Comparison of ENCODE assay signal across 13 cellular contexts in the genomic region with DNA sequence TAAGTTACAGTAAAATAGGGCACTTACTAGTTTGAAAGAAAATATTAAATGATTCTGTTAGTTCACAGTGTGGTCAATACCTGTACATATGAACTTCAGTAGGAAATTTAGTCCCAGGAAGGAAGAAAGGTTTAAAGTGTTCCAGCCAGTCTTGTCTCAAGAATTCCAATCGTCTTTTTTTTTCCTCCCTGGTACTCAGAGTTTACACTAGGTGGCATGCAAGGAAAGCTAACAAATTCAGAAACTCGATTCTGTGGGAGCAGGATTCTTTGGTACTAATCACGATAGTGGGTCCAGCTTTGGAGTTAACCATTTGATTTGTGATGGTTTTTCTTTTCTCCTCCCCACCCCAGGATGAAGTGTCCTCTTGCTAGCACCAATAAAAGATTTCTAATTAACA. TPM values are rescaled to one million over a fixed set of nuclear protein-coding genes. Genes with fewer than 3 reads are reported as not detected.
DNase-seq lines count a peak whose midpoint lies in the region; ATAC-seq and TF ChIP-seq lines count a peak whose summit lies in the region.
"Had no signal": no experiment of that assay in that cellular context is flagged by ENCODE, and none has a peak within 500 bp of the region (broad histone marks: within the 10 kb centered on the region; RNA-seq: fewer than 3 reads in every experiment).

No MANE protein-coding gene starts in this region.

- in situ Hi-C loops in GM23248 (cut with MboI), result no loop called here

- H3K4me2 ChIP-seq in GM23248 (ENCODE audit: unreplicated experiment) (no peak overlapping the region), hepatocyte (no peak overlapping the region)

- intact Hi-C loops in lower leg skin (cut with DNase I; ENCODE audit: low total_unique reads), result no loop called here

- H3K79me2 ChIP-seq in GM23248 (ENCODE audit: insufficient read depth), result peaks cover 23% of the 10 kb centered on the region
- no peaks in the 10 kb centered on the region for H3K79me2 ChIP-seq in hepatocyte

- ATAC-seq in HG02938 (IDR thresholded peaks at IDR 0.05; ENCODE audit: unreplicated experiment) (no peak), HG02763 (IDR thresholded peaks at IDR 0.05; ENCODE audit: unreplicated experiment) (no peak)
- ATAC-seq: sciatic nerve had no signal

- H3K27me3 ChIP-seq in AG04450 (ENCODE audit: control insufficient read depth, insufficient read depth, low read length), result no peaks in the 10 kb centered on the region
- no peaks in the 10 kb centered on the region for H3K27me3 ChIP-seq in GM23248 (replicated peaks; ENCODE audit: insufficient read depth)
- H3K27me3 ChIP-seq in adipocyte (replicated peaks; ENCODE audit: control insufficient read depth, insufficient read depth, low read length), result no peaks in the 10 kb centered on the region
- no peaks in the 10 kb centered on the region for H3K27me3 ChIP-seq in hepatocyte

- H3K9me2 ChIP-seq in GM23248 (ENCODE audit: insufficient read depth), result no peaks in the 10 kb centered on the region
- no peaks in the 10 kb centered on the region for H3K9me2 ChIP-seq in hepatocyte (replicated peaks; ENCODE audit: insufficient read depth)

- TF ChIP-seq CTCF in AG04450 (IDR thresholded peaks at IDR 0.05; ENCODE audit: low read depth, low read length) (peak; percentile 41), hepatocyte (IDR thresholded peaks at IDR 0.05; ENCODE audit: poor library complexity) (peak; percentile 14), lower leg skin (IDR thresholded peaks at IDR 0.05) (no peak)

- H3K36me3 ChIP-seq in GM23248 (ENCODE audit: low read depth) (peaks cover 9% of the 10 kb centered on the region; the same call in 1 of the 2 replicates), adipocyte (ENCODE audit: control insufficient read depth, insufficient read depth, low read length, severe bottlenecking) (peaks cover 21% of the 10 kb centered on the region), hepatocyte (replicated peaks; ENCODE audit: insufficient read depth, low read depth) (no peaks in the 10 kb centered on the region)

- CTCF ChIA-PET in AG04450 (lab: Charles Lee), result interaction anchor here (1.1 to 2.2 kb wide), 5 partner anchors 27 to 161 kb away, joined by 3 to 25 read pairs (median 3); no protein-coding TSS in a partner anchor

- 57% methylated on average over 3 of the region's 3 CpGs for WGBS in GM23248 (ENCODE audit: low coverage in 1 of 2, low lambda C conversion rate in 2 of 2, missing lambda C conversion rate in 2 of 2), 2 experiments
- 44% methylated on average over 3 of the region's 3 CpGs for WGBS in hepatocyte (ENCODE audit: low lambda C conversion rate, missing lambda C conversion rate)
- WGBS in lower leg skin, 2 donors, result 30 to 42% methylated on average over 3 of the region's 3 CpGs

- H3K4me1 ChIP-seq in GM23248 (ENCODE audit: insufficient read depth) (no peaks in the 10 kb centered on the region), adipocyte (ENCODE audit: control insufficient read depth, insufficient read depth, low read length) (peaks cover 10% of the 10 kb centered on the region), hepatocyte (ENCODE audit: insufficient read depth) (no peaks in the 10 kb centered on the region)

- TF ChIP-seq POLR2A in lower leg skin (IDR thresholded peaks at IDR 0.05), result no peak

- POLR2A ChIA-PET in AG04450 (lab: Yijun Ruan, JAX), result no interaction called here

- DNase-seq in AG04450 (ENCODE audit: low read depth, low spot score) (no peak), GM23248 (peak; percentile 12), adipocyte (ENCODE audit: low read depth) (peak; percentile 19), hepatocyte (ENCODE audit: low spot score) (no peak), DMS79 treated with DMSO at 0.1 percent for 48 hours (lab: John Stamatoyannopoulos, UW) (no peak), lower leg skin (ENCODE audit: low spot score in 2 of 2) (no peak)
- DNase-seq: activated CD4-positive, alpha-beta T cell treated with anti-CD3 and anti-CD28 coated beads, Interleukin-2, amount 10 ng/mL, durations not matched to agents 7 days and 5 days; NCI-H1105; NCI-H524 treated with DMSO at 0.1 percent for 48 hours had no signal

- H3K9ac ChIP-seq in GM23248 (no peak overlapping the region), adipocyte (ENCODE audit: low read length) (no peak overlapping the region)

- no peak overlapping the region for H3K27ac ChIP-seq in AG04450 (ENCODE audit: low read depth, low read length)
- no peak overlapping the region for H3K27ac ChIP-seq in GM23248
- no peak overlapping the region for H3K27ac ChIP-seq in hepatocyte
- H3K27ac ChIP-seq: epithelial cell of prostate had no signal

- H3K9me3 ChIP-seq in AG04450 (ENCODE audit: control insufficient read depth, insufficient read depth, low read length), result no peaks in the 10 kb centered on the region; the same call in 1 of the 2 replicates
- no peaks in the 10 kb centered on the region for H3K9me3 ChIP-seq in GM23248 (ENCODE audit: low read depth)
- H3K9me3 ChIP-seq in adipocyte (ENCODE audit: control insufficient read depth, low read length), result no peaks in the 10 kb centered on the region
- H3K9me3 ChIP-seq in hepatocyte (ENCODE audit: low read depth), result no peaks in the 10 kb centered on the region

- H2AFZ ChIP-seq in GM23248 (no peak overlapping the region), hepatocyte (no peak overlapping the region)

- no peaks in the 10 kb centered on the region; the same call in 1 of the 2 replicates for H3F3A ChIP-seq in GM23248 (ENCODE audit: insufficient read depth)

- H4K20me1 ChIP-seq in GM23248 (ENCODE audit: insufficient read depth) (no peaks in the 10 kb centered on the region), hepatocyte (ENCODE audit: insufficient read depth, poor library complexity, severe bottlenecking) (no peaks in the 10 kb centered on the region)

- no peak overlapping the region for H3K4me3 ChIP-seq in AG04450 (ENCODE audit: low read depth, low read length)
- H3K4me3 ChIP-seq in GM23248, result no peak overlapping the region
- H3K4me3 ChIP-seq in adipocyte (ENCODE audit: low read length), result no peak overlapping the region
- no peak overlapping the region for H3K4me3 ChIP-seq in hepatocyte
- H3K4me3 ChIP-seq in lower leg skin (ENCODE audit: low read depth, poor library complexity, severe bottlenecking), result no peak overlapping the region

RNA-seq across cellular contexts. Expression of a gene that starts 43.6 kb away (rescaled TPM):
- 155 and 174 TPM in 2 replicates for polyA plus RNA-seq in AG04450 (2011; rRNA removed)
- polyA minus RNA-seq in AG04450 (2011; rRNA and poly(A)+ RNA removed), result 39.6 and 53.4 TPM in 2 replicates
- total RNA-seq in GM23248 (2014; rRNA removed; shearing (Covaris generic)), result 51.1 and 53.0 TPM in 2 replicates
- 60.2 and 66.8 TPM in 2 replicates for polyA plus RNA-seq in GM23248 (2016; fragmentation: Nextera tagmentation; extraction: Ambion mirVana)
- total RNA-seq in hepatocyte, result 102 and 106 TPM in 2 replicates
- polyA plus RNA-seq in hepatocyte, result 98.4 and 116 TPM in 2 replicates
- 100 to 1,000 TPM; 130 to 280 (median 214) TPM for total RNA-seq in lower leg skin

RNA-seq across cellular contexts. Expression of a gene that starts 45.0 kb away (rescaled TPM):
- 6.2 and 6.9 TPM in 2 replicates for polyA plus RNA-seq in AG04450 (2011; rRNA removed)
- 10.0 and 10.3 TPM in 2 replicates for polyA minus RNA-seq in AG04450 (2011; rRNA and poly(A)+ RNA removed)
- total RNA-seq in GM23248 (2014; rRNA removed; shearing (Covaris generic)), result 2.6 and 3.3 TPM in 2 replicates
- polyA plus RNA-seq in GM23248 (2016; fragmentation: Nextera tagmentation; extraction: Ambion mirVana), result 2.0 and 2.1 TPM in 2 replicates
- total RNA-seq in hepatocyte, result 28.5 and 28.8 TPM in 2 replicates
- 8.7 and 8.8 TPM in 2 replicates for polyA plus RNA-seq in hepatocyte
- total RNA-seq in lower leg skin, result 10 to 100 TPM; 15.8 to 18.2 (median 17.0) TPM

Comparison
In these comparisons a context has a peak if more than half of its experiments do, and no peak if none do; other contexts are left out.
1. DNase-seq: peak in GM23248 (single experiment) and adipocyte (single experiment); none in AG04450 (single experiment), hepatocyte (single experiment), DMS79 treated with DMSO at 0.1 percent for 48 hours (single experiment) and lower leg skin (0 of 2).
2. CTCF ChIP-seq: peak in AG04450 (single experiment) and hepatocyte (single experiment); none in lower leg skin (0 of 3).